14 cellular contexts compared by ENCODE assay signal in genomic region chr22:39947488-39948216, GRCh38. TPM values are rescaled to one million over a fixed set of nuclear protein-coding genes. Genes with fewer than 3 reads are reported as not detected.
A peak's percentile ranks its signal among the peaks of the same experiment; 100 is the strongest.
DNase-seq lines count a peak whose midpoint lies in the region; ATAC-seq, FAIRE-seq and TF ChIP-seq lines count a peak whose summit lies in the region.
"Had no signal": no experiment of that assay in that cellular context is flagged by ENCODE, and none has a peak within 500 bp of the region (broad histone marks: within the 10 kb centered on the region; RNA-seq: fewer than 3 reads in every experiment).

No MANE protein-coding gene starts in this region.

- peak overlapping the region in 1 of 2 donors; percentile 95 for H3K27ac Mint-ChIP-seq in T-cell
- H3K27ac Mint-ChIP-seq: activated CD4-positive, alpha-beta T cell treated with anti-CD3 and anti-CD28 coated beads, Interleukin-2, amount 10 ng/mL, durations not matched to agents 7 days and 5 days; H9 had no signal

- POLR2A ChIA-PET in T-cell (lab: Charles Lee), result no interaction called here

- no peaks in the 10 kb centered on the region for H3K4me1 ChIP-seq in mucosa of descending colon (ENCODE audit: low read depth)
- H3K4me1 ChIP-seq: gastrocnemius medialis had no signal

- peaks cover 40% of the 10 kb centered on the region for H3K36me3 Mint-ChIP-seq in T-cell

- H3K9me3 ChIP-seq in mucosa of descending colon, result no peaks in the 10 kb centered on the region
- H3K9me3 ChIP-seq: gastrocnemius medialis had no signal

- H3K4me3 ChIP-seq in mucosa of descending colon, result no peak overlapping the region
- H3K4me3 ChIP-seq: gastrocnemius medialis had no signal

- TF ChIP-seq CTCF in mucosa of descending colon (IDR thresholded peaks at IDR 0.05), result no peak

- H3K27me3 Mint-ChIP-seq in T-cell, result no peaks in the 10 kb centered on the region
- H3K27me3 Mint-ChIP-seq: activated CD4-positive, alpha-beta T cell treated with anti-CD3 and anti-CD28 coated beads, Interleukin-2, amount 10 ng/mL, durations not matched to agents 7 days and 5 days had no signal

- H3K4me3 Mint-ChIP-seq in T-cell, result peak overlapping the region in 2 of 3 donors; percentile 25 to 59
- H3K4me3 Mint-ChIP-seq: activated CD4-positive, alpha-beta T cell treated with anti-CD3 and anti-CD28 coated beads, Interleukin-2, amount 10 ng/mL, durations not matched to agents 7 days and 5 days; H9; neural crest cell had no signal

- intact Hi-C loops in mucosa of descending colon (cut with DNase I, micrococcal nuclease), result no loop called here

- no peaks in the 10 kb centered on the region for H3K9me3 Mint-ChIP-seq in T-cell
- H3K9me3 Mint-ChIP-seq: H9 had no signal

- peaks cover 98 to 99% (median 99%) of the 10 kb centered on the region in 3 donors for H3K4me1 Mint-ChIP-seq in T-cell

- FAIRE-seq in GM12891 (lab: Jason Lieb, UNC), result peak; percentile 65
- FAIRE-seq in GM12892 (lab: Jason Lieb, UNC), result no peak
- FAIRE-seq: keratinocyte had no signal

- TF ChIP-seq POLR2A in GM12891 (IDR thresholded peaks at IDR 0.05; ENCODE audit: low read depth, low read length) (no peak), GM12892 (IDR thresholded peaks at IDR 0.05; ENCODE audit: low read depth, low read length) (no peak)

- peak; percentile 25 to 87 (median 77) for DNase-seq in NCI-H1417 (lab: John Stamatoyannopoulos, UW)
- no peak for DNase-seq in NCI-H1417 treated with DMSO at 0.1 percent for 48 hours (lab: John Stamatoyannopoulos, UW)
- no peak for DNase-seq in GM12891 (ENCODE audit: insufficient read length, low spot score)
- DNase-seq in T-cell, result no peak
- DNase-seq in mucosa of descending colon, result no peak
- DNase-seq in NCI-H1694 (lab: John Stamatoyannopoulos, UW), result no peak
- no peak for DNase-seq in GM12892 (ENCODE audit: insufficient read length)
- DNase-seq: activated CD4-positive, alpha-beta T cell treated with anti-CD3 and anti-CD28 coated beads, Interleukin-2, amount 10 ng/mL, durations not matched to agents 7 days and 5 days; gastrocnemius medialis; H9 had no signal

- CTCF ChIA-PET in T-cell (lab: Charles Lee), result interaction anchor here (0.5 kb wide), 2 partner anchors 8 kb away, joined by 3 read pairs; no protein-coding TSS in a partner anchor

- ATAC-seq in T-cell (replicated peaks in 1 of 4), result no peak
- ATAC-seq in mucosa of descending colon, result peak; percentile 17
- no peak for ATAC-seq in GM21381 (IDR thresholded peaks at IDR 0.05; ENCODE audit: unreplicated experiment)
- ATAC-seq: gastrocnemius medialis had no signal

- no peaks in the 10 kb centered on the region for H3K36me3 ChIP-seq in mucosa of descending colon (ENCODE audit: low read depth)
- H3K36me3 ChIP-seq: gastrocnemius medialis had no signal

TF ChIP-seq in GM12891, 5 proteins besides CTCF, POLR2A, EP300 and RAD21:
- TF ChIP-seq PAX5 (IDR thresholded peaks at IDR 0.05; ENCODE audit: insufficient read depth, low read length, severe bottlenecking), result no peak
- TF ChIP-seq POLR2AphosphoS5 (IDR thresholded peaks at IDR 0.05; ENCODE audit: low read depth, low read length), result no peak
- no peak for TF ChIP-seq SPI1 (IDR thresholded peaks at IDR 0.05; ENCODE audit: low read depth, low read length)
- TF ChIP-seq POU2F2 (IDR thresholded peaks at IDR 0.05; ENCODE audit: low read depth, low read length), result no peak
- TF ChIP-seq TAF1 (IDR thresholded peaks at IDR 0.05; ENCODE audit: low read depth, low read length), result no peak

RNA-seq across cellular contexts. Expression of gene TMA7B, which starts 12.5 kb away (rescaled TPM):
- polyA plus RNA-seq in GM12891 (2012; ENCODE audit: low read depth, missing spikeins), result 0.06 TPM
- total RNA-seq in T-cell (10 to 100 TPM in 2 of 5 donors, 1 to 10 TPM in 3; 7.8 to 18.9 (median 9.0) TPM), mucosa of descending colon (under 1 TPM; 0.22 to 0.51 (median 0.23) TPM)
- not detected for polyA plus RNA-seq in GM12892 (2012; ENCODE audit: missing spikeins)
- total RNA-seq: gastrocnemius medialis, H9, neural crest cell had no signal
- polyA plus RNA-seq: keratinocyte had no signal

RNA-seq across cellular contexts. Expression of gene GRAP2, which starts 46.8 kb away (rescaled TPM):
- polyA plus RNA-seq in GM12891 (2012; ENCODE audit: low read depth, missing spikeins), result 1.6 TPM
- total RNA-seq in T-cell (100 to 1,000 TPM; 138 to 199 (median 157) TPM), mucosa of descending colon (1 to 10 TPM; 3.4 to 5.5 (median 4.2) TPM)
- polyA plus RNA-seq in GM12892 (2012; ENCODE audit: missing spikeins), result 3.3 TPM
- total RNA-seq: H9 had no signal
- polyA plus RNA-seq: keratinocyte had no signal

RNA-seq across cellular contexts. Expression of gene FAM83F, which starts 47.1 kb away (rescaled TPM):
- 0.01 TPM for polyA plus RNA-seq in GM12891 (2012; ENCODE audit: low read depth, missing spikeins)
- total RNA-seq in T-cell, result 1 to 10 TPM in 2 of 5 donors, under 1 TPM in 3; 0.26 to 4.9 (median 0.79) TPM
- 10 to 100 TPM; 15.8 to 48.0 (median 35.0) TPM for total RNA-seq in mucosa of descending colon
- 0.02 TPM for polyA plus RNA-seq in GM12892 (2012; ENCODE audit: missing spikeins)

RNA-seq across cellular contexts. Expression of gene ENTHD1, which starts 54.1 kb away (rescaled TPM):
- polyA plus RNA-seq in GM12891 (2012; ENCODE audit: low read depth, missing spikeins), result 0.08 TPM
- total RNA-seq in T-cell, result under 1 TPM; 0.13 to 0.36 (median 0.20) TPM
- total RNA-seq in mucosa of descending colon, result not detected
- not detected for polyA plus RNA-seq in GM12892 (2012; ENCODE audit: missing spikeins)
- total RNA-seq: gastrocnemius medialis, H9, neural crest cell, ureter had no signal
- polyA plus RNA-seq: keratinocyte had no signal

Comparison
In these comparisons a context has a peak if more than half of its experiments do, and no peak if none do; other contexts are left out.
1. DNase-seq: peak in NCI-H1417 (3 of 3); none in NCI-H1417 treated with DMSO at 0.1 percent for 48 hours (single experiment), GM12891 (single experiment), T-cell (0 of 34), mucosa of descending colon (0 of 3), NCI-H1694 (single experiment) and GM12892 (single experiment).
2. RNA of gene TMA7B, which starts 12.5 kb away (total RNA-seq): 7.8 to 18.9 TPM in T-cell; 0.22 to 0.51 TPM in mucosa of descending colon; every median in the first group is over 4 times any median in the second.
3. RNA of gene GRAP2, which starts 46.8 kb away (total RNA-seq): 138 to 199 TPM in T-cell; 3.4 to 5.5 TPM in mucosa of descending colon; every median in the first group is over 10 times any median in the second.